Comparison of ENCODE assay signal across 15 cellular contexts in genomic region chr14:91841065-91841464, GRCh38.
"Had no signal": no experiment of that assay in that cellular context is flagged by ENCODE, and none has a peak within 500 bp of the region (broad histone marks: within the 10 kb centered on the region; RNA-seq: fewer than 3 reads in every experiment).

No MANE protein-coding gene starts in this region.

- H3K4me3 ChIP-seq: esophagus muscularis mucosa, heart right ventricle, psoas muscle, sigmoid colon, testis had no signal

- ATAC-seq: activated CD4-positive, CD25-positive, alpha-beta regulatory T cell treated with anti-CD3 and anti-CD28 coated beads, Interleukin-2, amount 50 U/mL, for 24 hours; heart right ventricle; left ventricle myocardium superior; psoas muscle; stimulated activated naive CD8-positive, alpha-beta T cell treated with anti-CD3 and anti-CD28 coated beads, Interleukin-15, amount 100 ng/mL, for 72 hours had no signal

- H3K4me3 Mint-ChIP-seq: activated CD4-positive, alpha-beta memory T cell treated with anti-CD3 and anti-CD28 coated beads, Interleukin-2, amount 10 ng/mL, durations not matched to agents 7 days and 5 days; stimulated activated naive CD8-positive, alpha-beta T cell treated with anti-CD3 and anti-CD28 coated beads, Interleukin-15, amount 100 ng/mL, for 72 hours; T-helper 2 cell treated with Interferon-gamma antibody and Interleukin-4, amounts not matched to agents 5 μg/mL and 100 μg/mL, for 36 hours had no signal

- H3K27me3 Mint-ChIP-seq: activated CD4-positive, alpha-beta memory T cell treated with anti-CD3 and anti-CD28 coated beads, Interleukin-2, amount 10 ng/mL, durations not matched to agents 7 days and 5 days; stimulated activated naive CD8-positive, alpha-beta T cell treated with anti-CD3 and anti-CD28 coated beads, Interleukin-15, amount 100 ng/mL, for 72 hours had no signal

- H3K36me3 ChIP-seq: esophagus muscularis mucosa, heart right ventricle, sigmoid colon had no signal

- H3K27ac Mint-ChIP-seq: activated CD4-positive, alpha-beta memory T cell treated with anti-CD3 and anti-CD28 coated beads, Interleukin-2, amount 10 ng/mL, durations not matched to agents 7 days and 5 days; activated T-helper 2 cell treated with anti-CD3 and anti-CD28 coated beads, Interferon-gamma antibody, Interleukin-2, Interleukin-4, amounts not matched to agents 10 μg/mL and 5 μg/mL and 100 μg/mL, durations not matched to agents 14 hours and 24 hours and 36 hours; stimulated activated naive CD8-positive, alpha-beta T cell treated with anti-CD3 and anti-CD28 coated beads, Interleukin-15, amount 100 ng/mL, for 72 hours; T-helper 2 cell treated with Interferon-gamma antibody and Interleukin-4, amounts not matched to agents 5 μg/mL and 100 μg/mL, for 36 hours had no signal

- DNase-seq: activated CD4-positive, alpha-beta memory T cell treated with anti-CD3 and anti-CD28 coated beads, Interleukin-2, amount 10 ng/mL, durations not matched to agents 7 days and 5 days; amniotic stem cell; heart right ventricle; left ventricle myocardium superior; psoas muscle; sigmoid colon; stimulated activated CD4-positive, alpha-beta T cell treated with anti-CD3 and anti-CD28 coated beads, Interleukin-4, amount 100 ng/mL, for 1 hour; stimulated activated CD8-positive, alpha-beta memory T cell treated with anti-CD3 and anti-CD28 coated beads, Interleukin-4, amount 100 ng/mL, for 48 hours; stimulated activated naive CD8-positive, alpha-beta T cell treated with anti-CD3 and anti-CD28 coated beads, Interleukin-15, amount 100 ng/mL, for 72 hours; testis had no signal

- H3K9me3 Mint-ChIP-seq: activated CD4-positive, alpha-beta memory T cell treated with anti-CD3 and anti-CD28 coated beads, Interleukin-2, amount 10 ng/mL, durations not matched to agents 7 days and 5 days; activated naive CD4-positive, alpha-beta T cell treated with anti-CD3 and anti-CD28 coated beads, Interleukin-2, amount 50 U/mL, for 72 hours; activated T-helper 2 cell treated with anti-CD3 and anti-CD28 coated beads, Interferon-gamma antibody, Interleukin-2, Interleukin-4, amounts not matched to agents 10 μg/mL and 5 μg/mL and 100 μg/mL, durations not matched to agents 14 hours and 24 hours and 36 hours; stimulated activated naive CD8-positive, alpha-beta T cell treated with anti-CD3 and anti-CD28 coated beads, Interleukin-15, amount 100 ng/mL, for 72 hours; T-helper 2 cell treated with Interferon-gamma antibody and Interleukin-4, amounts not matched to agents 5 μg/mL and 100 μg/mL, for 36 hours had no signal

- H3K27ac ChIP-seq: esophagus muscularis mucosa, heart right ventricle, psoas muscle, sigmoid colon, testis had no signal

- H3K4me1 ChIP-seq: psoas muscle had no signal

- H3K27me3 ChIP-seq: testis had no signal

- H3K9me3 ChIP-seq: esophagus muscularis mucosa, heart right ventricle, psoas muscle, sigmoid colon, testis had no signal
